11 cellular contexts compared by ENCODE assay signal in the genomic region with DNA sequence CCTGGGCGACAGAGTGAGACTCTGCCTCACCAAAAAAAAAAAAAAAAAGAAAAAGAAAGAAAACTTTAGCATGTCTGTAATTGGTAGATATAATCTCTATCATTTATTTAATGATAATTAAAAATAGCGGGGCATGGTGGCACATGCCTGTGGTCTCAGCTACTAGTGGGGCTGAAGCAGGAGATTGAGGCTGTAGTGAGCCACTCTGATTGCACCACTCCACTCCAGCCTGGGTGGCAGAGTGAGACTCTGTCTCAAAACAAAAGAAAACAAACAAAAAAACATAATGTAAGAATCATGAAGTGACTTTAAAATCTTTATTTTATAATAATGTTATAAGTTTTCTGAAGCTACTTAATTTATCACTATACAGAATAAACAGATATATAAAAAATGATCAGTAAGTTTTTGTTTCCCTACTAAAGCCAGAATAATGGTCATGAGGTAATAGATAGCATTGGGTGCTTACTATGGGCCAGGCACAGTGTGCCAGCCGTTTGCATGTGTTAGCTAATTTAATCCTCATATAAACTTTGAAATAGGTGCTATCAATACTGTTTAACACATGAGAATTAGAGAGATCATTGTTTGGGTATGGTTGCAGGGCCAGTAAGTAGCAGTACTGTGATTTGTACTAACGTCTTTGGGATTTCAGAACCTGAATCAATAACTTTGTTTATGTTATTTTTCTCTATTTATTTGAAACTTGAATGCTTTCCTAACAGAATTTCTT. TPM values are rescaled to one million over a fixed set of nuclear protein-coding genes. Genes with fewer than 3 reads are reported as not detected.
DNase-seq lines count a peak whose midpoint lies in the region; ATAC-seq, FAIRE-seq and TF ChIP-seq lines count a peak whose summit lies in the region.
"Had no signal": no experiment of that assay in that cellular context is flagged by ENCODE, and none has a peak within 500 bp of the region (broad histone marks: within the 10 kb centered on the region; RNA-seq: fewer than 3 reads in every experiment).

No MANE protein-coding gene starts in this region.

- H3K36me3 ChIP-seq in astrocyte (ENCODE audit: insufficient read depth, low read length) (peaks cover 4% of the 10 kb centered on the region), tibial artery (no peaks in the 10 kb centered on the region), SJCRH30 (no peaks in the 10 kb centered on the region; the same call in none of the 2 replicates)

- H3K4me1 ChIP-seq in astrocyte (ENCODE audit: insufficient read depth, low read length) (peaks cover 43% of the 10 kb centered on the region), tibial artery (peaks cover 0 to 94% (median 38%) of the 10 kb centered on the region in 4 donors), SJCRH30 (peaks cover 19% of the 10 kb centered on the region)

- no peak overlapping the region for H2AFZ ChIP-seq in astrocyte (ENCODE audit: low read depth, low read length)

- H3K9me3 Mint-ChIP-seq in astrocyte (ENCODE audit: unreplicated experiment) (no peaks in the 10 kb centered on the region), mesothelial cell of epicardium (no peaks in the 10 kb centered on the region)

- H3K9ac ChIP-seq in astrocyte (ENCODE audit: low read length), result peak overlapping the region; percentile 81

- no peak overlapping the region for H3K4me3 ChIP-seq in HL-60 (replicated peaks; ENCODE audit: insufficient read depth, low read length)
- H3K4me3 ChIP-seq in astrocyte (ENCODE audit: insufficient read depth, low read depth, low read length), result no peak overlapping the region
- H3K4me3 ChIP-seq in tibial artery, result no peak overlapping the region
- H3K4me3 ChIP-seq in SJCRH30, result no peak overlapping the region

- no peak for TF ChIP-seq CTCF in HL-60 (IDR thresholded peaks at IDR 0.05; ENCODE audit: insufficient read depth, low read length)
- no peak for TF ChIP-seq CTCF in astrocyte (IDR thresholded peaks at IDR 0.05; ENCODE audit: insufficient read depth, low read depth, low read length)
- no peak for TF ChIP-seq CTCF in mesothelial cell of epicardium (IDR thresholded peaks at IDR 0.05; ENCODE audit: unreplicated experiment)
- TF ChIP-seq CTCF in tibial artery (IDR thresholded peaks at IDR 0.05), result no peak

- FAIRE-seq in astrocyte (lab: Jason Lieb, UNC), result no peak

- peaks cover 32% of the 10 kb centered on the region for H3K4me1 Mint-ChIP-seq in astrocyte (ENCODE audit: low read depth, unreplicated experiment)
- H3K4me1 Mint-ChIP-seq in mesothelial cell of epicardium, result peaks cover 34% of the 10 kb centered on the region

- H3K4me2 ChIP-seq in astrocyte (ENCODE audit: low read length), result peak overlapping the region; percentile 32

- H3K27me3 ChIP-seq in HL-60 (ENCODE audit: insufficient read depth, poor library complexity, severe bottlenecking) (no peaks in the 10 kb centered on the region), astrocyte (ENCODE audit: insufficient read depth, low read length) (no peaks in the 10 kb centered on the region), tibial artery (no peaks in the 10 kb centered on the region), SJCRH30 (no peaks in the 10 kb centered on the region)

- H3K79me2 ChIP-seq in astrocyte (ENCODE audit: insufficient read depth, low read length), result peaks cover 96% of the 10 kb centered on the region

- H3K27ac Mint-ChIP-seq in astrocyte (ENCODE audit: unreplicated experiment) (peak overlapping the region; percentile 26), mesothelial cell of epicardium (peak overlapping the region; percentile 98)

- intact Hi-C loops in tibial artery (cut with DNase I; ENCODE audit: low total_unique reads), result no loop called here

- DNase-seq in HL-60 (ENCODE audit: low read depth in 1 of 2, low spot score in 1 of 2) (no peak), astrocyte (ENCODE audit: low read depth) (no peak), mesothelial cell of epicardium (ENCODE audit: low spot score in 2 of 2, unreplicated experiment in 2 of 2) (no peak), tibial artery (no peak), NCI-H748 (lab: John Stamatoyannopoulos, UW; ENCODE audit: unreplicated experiment) (no peak), SJCRH30 (no peak)
- DNase-seq: activated CD4-positive, alpha-beta T cell treated with anti-CD3 and anti-CD28 coated beads for 48 hours; activated gamma-delta T cell treated with Interleukin-2 at 50 U/mL for 16 hours; DMS153; NCI-H345 had no signal

- H3K27me3 Mint-ChIP-seq in astrocyte (ENCODE audit: low read depth, unreplicated experiment) (no peaks in the 10 kb centered on the region), mesothelial cell of epicardium (ENCODE audit: low read depth) (no peaks in the 10 kb centered on the region)

- H3K27ac ChIP-seq in HL-60 (replicated peaks) (peak overlapping the region; percentile 3), astrocyte (ENCODE audit: low read depth, low read length) (peak overlapping the region; percentile 92), tibial artery (peak overlapping the region; percentile 88), SJCRH30 (no peak overlapping the region)

- H3K4me3 Mint-ChIP-seq in astrocyte (ENCODE audit: unreplicated experiment), result no peak overlapping the region
- H3K4me3 Mint-ChIP-seq in mesothelial cell of epicardium, result no peak overlapping the region

- peaks cover 14% of the 10 kb centered on the region for H4K20me1 ChIP-seq in astrocyte (ENCODE audit: insufficient read depth, low read length)

- H3K36me3 Mint-ChIP-seq in astrocyte (ENCODE audit: low read depth, unreplicated experiment), result no peaks in the 10 kb centered on the region
- peaks cover 2% of the 10 kb centered on the region for H3K36me3 Mint-ChIP-seq in mesothelial cell of epicardium

- H3K9me3 ChIP-seq in astrocyte (ENCODE audit: insufficient read depth, low read depth, low read length) (no peaks in the 10 kb centered on the region), tibial artery (no peaks in the 10 kb centered on the region), SJCRH30 (replicated peaks) (no peaks in the 10 kb centered on the region)

- no peak for ATAC-seq in GM18520 (IDR thresholded peaks at IDR 0.05; ENCODE audit: unreplicated experiment)

RNA-seq across cellular contexts. Expression of gene CLIC4, which starts 23.8 kb away (rescaled TPM):
- 353 and 375 TPM in 2 replicates for total RNA-seq in astrocyte
- 135 to 136 TPM (median 135 TPM) in 3 replicates for total RNA-seq in mesothelial cell of epicardium
- total RNA-seq in SJCRH30 (2014; rRNA removed; shearing (Covaris generic)), result 157 and 169 TPM in 2 replicates
